In the genomic region with DNA sequence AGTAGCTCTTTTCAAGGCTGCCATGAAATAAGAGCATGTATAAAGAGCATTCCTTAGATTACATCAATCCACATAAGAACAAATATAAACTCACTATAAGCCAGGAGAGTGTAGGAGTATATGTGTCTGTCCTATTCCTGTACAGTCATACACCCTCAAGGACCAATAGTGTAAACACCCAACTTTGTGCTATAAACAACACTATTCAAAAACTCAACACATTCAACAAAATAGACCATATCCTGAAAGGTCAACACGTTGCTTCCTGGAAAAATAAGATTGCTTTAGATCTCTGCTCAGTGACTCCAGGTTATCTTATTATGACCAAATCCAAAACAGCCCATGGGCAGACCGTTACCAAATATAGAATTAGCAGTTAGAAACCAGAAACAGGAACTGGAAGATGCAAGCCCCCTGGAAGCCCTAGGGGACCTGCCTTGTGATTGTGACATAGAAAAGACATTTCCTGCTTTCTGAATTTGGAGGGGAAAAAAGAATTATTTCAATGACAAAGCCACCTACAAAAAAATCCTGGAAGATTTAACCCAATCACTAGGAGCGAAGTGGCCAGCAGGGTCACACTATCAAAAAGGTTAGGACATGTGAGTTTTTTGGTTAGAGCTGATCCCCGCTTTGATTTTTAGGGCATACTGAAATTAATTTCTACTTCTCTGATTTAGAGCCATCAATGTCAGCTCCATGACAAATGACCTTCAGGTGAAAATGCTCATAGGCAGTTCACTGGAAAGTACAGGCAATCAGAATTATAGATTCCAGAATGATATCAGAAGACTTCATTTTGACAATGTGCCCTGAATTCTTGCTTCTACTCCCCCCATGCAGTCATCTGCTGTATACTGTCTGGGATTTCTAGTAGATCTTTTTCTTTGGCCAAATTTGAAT, we compare ENCODE assay signal across 9 cellular contexts. TPM values are rescaled to one million over a fixed set of nuclear protein-coding genes. Genes with fewer than 3 reads are reported as not detected.
DNase-seq lines count a peak whose midpoint lies in the region; ATAC-seq, FAIRE-seq and TF ChIP-seq lines count a peak whose summit lies in the region.
"Had no signal": no experiment of that assay in that cellular context is flagged by ENCODE, and none has a peak within 500 bp of the region (broad histone marks: within the 10 kb centered on the region; RNA-seq: fewer than 3 reads in every experiment).

No MANE protein-coding gene starts in this region.

- POLR2A ChIA-PET in PC-9 (lab: Charles Lee; ENCODE audit: unreplicated experiment), result interaction anchor here (0.7 kb wide), 1 partner anchor 1707 kb away, joined by 3 read pairs; no protein-coding TSS in a partner anchor

- no peaks in the 10 kb centered on the region for H3K36me3 ChIP-seq in PC-9 (ENCODE audit: low read depth)

- no peaks in the 10 kb centered on the region for H3K9me3 ChIP-seq in PC-9 (ENCODE audit: insufficient read depth, low read depth)

- intact Hi-C loops in PC-9 (cut with micrococcal nuclease; ENCODE audit: unreplicated experiment), result no loop called here

- no peaks in the 10 kb centered on the region for H3K79me2 ChIP-seq in PC-9 (ENCODE audit: low read depth)

- CTCF ChIA-PET in PC-9 (lab: Charles Lee), result no interaction called here

- FAIRE-seq in GM18507 (lab: Jason Lieb, UNC), result peak; percentile 92
- FAIRE-seq: frontal cortex had no signal

- H3F3A ChIP-seq in PC-9 (ENCODE audit: insufficient read depth, low read depth), result no peaks in the 10 kb centered on the region

- no peak overlapping the region for H3K27ac ChIP-seq in PC-9

- H3K9me2 ChIP-seq in PC-9 (ENCODE audit: insufficient read depth), result no peaks in the 10 kb centered on the region

- H3K27me3 ChIP-seq in PC-9 (ENCODE audit: insufficient read depth, low read depth), result no peaks in the 10 kb centered on the region

- H4K20me1 ChIP-seq in PC-9 (ENCODE audit: insufficient read depth), result no peaks in the 10 kb centered on the region

- BruUV-seq in PC-9 (replicated peaks; lab: Mats Ljungman, UMichigan), result no TSS peak

- TF ChIP-seq CTCF in PC-9 (conservative IDR thresholded peaks at IDR 0.05), result no peak

- H3K4me2 ChIP-seq in PC-9, result no peak overlapping the region

- H3K4me1 ChIP-seq in PC-9 (replicated peaks; ENCODE audit: insufficient read depth), result no peaks in the 10 kb centered on the region

- no peak overlapping the region for H3K4me3 ChIP-seq in PC-9

- DNase-seq in GM18507 (ENCODE audit: extremely low spot score, insufficient read length, low read depth) (no peak), left kidney (ENCODE audit: low read depth, low spot score) (peak; percentile 27), PC-9 (no peak)
- DNase-seq in activated CD8-positive, alpha-beta memory T cell treated with anti-CD3 and anti-CD28 coated beads for 24 hours, result no peak
- no peak for DNase-seq in stimulated activated naive CD4-positive, alpha-beta T cell treated with Interleukin-2 at 50 U/mL for 16 hours (lab: John Stamatoyannopoulos, UW)

- ATAC-seq in HG02798 (IDR thresholded peaks at IDR 0.05; ENCODE audit: poor library complexity, unreplicated experiment) (peak; percentile 57), SK-N-SH treated with all-trans-retinoic acid at 6 μM for 48 hours (no peak; the same call in 2 of the 3 replicates), HG02840 (IDR thresholded peaks at IDR 0.05; ENCODE audit: low FRiP score, unreplicated experiment) (no peak)

- H2AFZ ChIP-seq in PC-9, result no peak overlapping the region

TF ChIP-seq in SK-N-SH treated with all-trans-retinoic acid at 6 μM for 48 hours, 23 proteins besides CTCF, POLR2A, EP300 and RAD21:
- no peak for TF ChIP-seq ZFP30 (CRISPR knock-in tag; IDR thresholded peaks at IDR 0.05)
- TF ChIP-seq TCF4 (CRISPR knock-in tag; IDR thresholded peaks at IDR 0.05; ENCODE audit: borderline replicate concordance), result peak; percentile 46; the same call in 1 of the 2 replicates
- TF ChIP-seq CSDC2 (CRISPR knock-in tag; IDR thresholded peaks at IDR 0.05), result no peak
- peak; percentile 69; the same call in 1 of the 2 replicates for TF ChIP-seq ZNF70 (CRISPR knock-in tag; IDR thresholded peaks at IDR 0.05)
TF ChIP-seq in SK-N-SH treated with all-trans-retinoic acid at 6 μM for 48 hours: peak in this region for 2.

RNA-seq across cellular contexts. Expression of gene LRRC8C, which starts 59.9 kb away (rescaled TPM):
- 2.0 and 2.2 TPM in 2 replicates for total RNA-seq in PC-9 (2021)
